Comparison of ENCODE assay signal across 8 cellular contexts in the genomic region with DNA sequence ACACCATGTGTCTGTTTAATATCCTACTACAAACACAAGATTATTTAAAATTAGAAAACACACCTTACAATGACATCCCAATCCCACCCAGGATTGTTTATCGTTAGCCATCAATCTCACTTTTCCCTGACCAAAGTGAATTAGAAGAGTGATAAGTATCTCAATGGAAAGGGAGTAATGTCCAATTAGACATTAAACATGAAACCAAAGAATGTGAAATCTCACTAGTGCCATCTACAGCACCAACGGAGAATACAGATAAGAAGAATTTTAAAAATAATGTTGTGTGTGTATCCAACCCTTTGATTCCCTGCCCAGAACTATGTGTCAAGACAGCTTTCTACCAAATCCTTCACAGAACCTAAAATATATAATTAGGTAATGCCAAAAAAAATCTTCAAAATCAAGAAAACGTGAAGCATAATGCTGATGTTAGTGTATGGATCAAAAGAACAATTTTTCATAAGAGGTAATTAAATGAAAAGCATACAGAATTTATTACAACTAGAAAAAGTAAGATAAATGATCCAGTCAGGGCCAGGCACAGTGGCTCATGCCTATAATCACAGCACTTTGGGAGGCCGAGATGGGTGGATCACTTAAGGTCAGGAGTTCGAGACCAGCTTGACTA.
DNase-seq lines count a peak whose midpoint lies in the region; ATAC-seq and TF ChIP-seq lines count a peak whose summit lies in the region.

No MANE protein-coding gene starts in this region.

- no peak overlapping the region for H3K4me2 ChIP-seq in neural progenitor cell

- H3K27ac ChIP-seq in cardiac muscle cell (no peak overlapping the region), right atrium auricular region (no peak overlapping the region), neural progenitor cell (no peak overlapping the region)

- H3K36me3 ChIP-seq in cardiac muscle cell = no peaks in the 10 kb centered on the region
- H3K36me3 ChIP-seq in right atrium auricular region = no peaks in the 10 kb centered on the region
- H3K36me3 ChIP-seq in neural progenitor cell = no peaks in the 10 kb centered on the region

- H3K4me3 ChIP-seq in cardiac muscle cell (no peak overlapping the region), right atrium auricular region (no peak overlapping the region), neural progenitor cell (no peak overlapping the region)

- no peaks in the 10 kb centered on the region for H3K79me2 ChIP-seq in neural progenitor cell (ENCODE audit: low read depth)

- H3K9me3 Mint-ChIP-seq in neural progenitor cell = peaks cover 3% of the 10 kb centered on the region

- H3K9ac ChIP-seq in neural progenitor cell = no peak overlapping the region

- H3K4me1 Mint-ChIP-seq in neural progenitor cell = no peaks in the 10 kb centered on the region

- no peak overlapping the region for H2AFZ ChIP-seq in neural progenitor cell (replicated peaks)

- H3K27me3 ChIP-seq in cardiac muscle cell (no peaks in the 10 kb centered on the region), right atrium auricular region (no peaks in the 10 kb centered on the region), neural progenitor cell (no peaks in the 10 kb centered on the region)

- DNase-seq in cardiac muscle cell (ENCODE audit: low read depth in 1 of 2, low spot score in 1 of 2) (peak; percentile 32 to 68), right atrium auricular region (ENCODE audit: low spot score) (no peak), NCI-H2227 treated with DMSO at 0.1 percent for 48 hours (lab: John Stamatoyannopoulos, UW) (peak; percentile 13), dermis blood vessel endothelial cell (peak; percentile 59), neural progenitor cell (ENCODE audit: low spot score) (peak; percentile 22), T-helper 9 cell (no peak)

- no peaks in the 10 kb centered on the region for H3K27me3 Mint-ChIP-seq in neural progenitor cell (ENCODE audit: insufficient read depth, low read depth)

- no peak overlapping the region for H3K4me3 Mint-ChIP-seq in neural progenitor cell

- no peaks in the 10 kb centered on the region for H4K20me1 ChIP-seq in neural progenitor cell (ENCODE audit: low read depth)

- no peak overlapping the region for H3K27ac Mint-ChIP-seq in neural progenitor cell

- peaks cover 2% of the 10 kb centered on the region for H3K36me3 Mint-ChIP-seq in neural progenitor cell

- H3F3A ChIP-seq in neural progenitor cell (ENCODE audit: low read depth) = no peaks in the 10 kb centered on the region

- H3K9me3 ChIP-seq in cardiac muscle cell (ENCODE audit: low read depth) (no peaks in the 10 kb centered on the region), right atrium auricular region (no peaks in the 10 kb centered on the region), neural progenitor cell (ENCODE audit: low read depth) (no peaks in the 10 kb centered on the region)

- ATAC-seq in GM19397 (IDR thresholded peaks at IDR 0.05; ENCODE audit: unreplicated experiment) = no peak
- no peak for ATAC-seq in GM19324 (IDR thresholded peaks at IDR 0.05; ENCODE audit: low FRiP score, unreplicated experiment)

- peak; percentile 60 for TF ChIP-seq CTCF in cardiac muscle cell (IDR thresholded peaks at IDR 0.05; ENCODE audit: low read depth, low read length)
- peak in 1 of 2 donors; percentile 58 for TF ChIP-seq CTCF in right atrium auricular region (IDR thresholded peaks at IDR 0.05)
- peak; percentile 67 for TF ChIP-seq CTCF in neural progenitor cell (IDR thresholded peaks at IDR 0.05)

- H3K4me1 ChIP-seq in cardiac muscle cell (ENCODE audit: low read depth) (no peaks in the 10 kb centered on the region), right atrium auricular region (peaks cover 0 to 4% of the 10 kb centered on the region in 2 donors), neural progenitor cell (no peaks in the 10 kb centered on the region)

Comparison
In these comparisons a context has a peak if more than half of its experiments do, and no peak if none do; other contexts are left out.
1. DNase-seq: peak in cardiac muscle cell (2 of 2), NCI-H2227 treated with DMSO at 0.1 percent for 48 hours (single experiment), dermis blood vessel endothelial cell (single experiment) and neural progenitor cell (single experiment); none in right atrium auricular region (single experiment) and T-helper 9 cell (single experiment).